1 cellular context compared by ENCODE assay signal in the genomic region with DNA sequence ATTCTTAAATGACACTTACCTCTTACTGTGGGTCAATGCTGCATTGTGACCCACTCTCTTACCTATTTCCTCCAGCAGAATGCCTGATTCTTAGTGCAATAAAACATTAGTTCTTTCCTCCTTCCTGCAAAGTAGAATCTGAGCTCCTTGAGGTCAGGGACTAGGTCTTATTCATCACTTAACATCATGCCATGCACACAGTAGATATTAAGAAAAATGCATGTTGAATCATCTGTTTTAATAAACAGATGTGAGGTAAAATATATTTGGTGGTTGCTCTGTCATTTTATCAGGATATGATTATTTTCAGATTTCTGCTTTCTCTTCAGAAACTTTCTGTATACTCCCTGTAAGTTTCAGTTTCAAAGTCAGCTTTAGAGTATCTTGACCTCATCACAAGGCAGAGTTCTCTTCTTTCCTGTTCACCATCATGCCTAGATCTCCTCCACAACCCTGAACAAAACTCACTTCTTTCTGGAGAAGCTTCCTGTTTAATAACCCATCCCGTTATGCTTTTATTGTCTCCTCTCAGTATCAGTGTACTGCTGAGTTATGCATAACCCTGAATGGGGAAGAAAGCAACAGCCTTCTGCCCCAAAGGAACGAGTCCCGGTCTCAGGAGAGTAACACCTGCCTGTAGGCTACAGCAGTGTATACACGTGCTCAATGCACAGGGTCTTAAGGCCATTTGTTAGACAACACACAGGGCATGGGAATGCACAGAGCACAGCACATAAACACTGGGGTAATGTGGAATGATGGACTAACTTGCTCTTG.
A peak's percentile ranks its signal among the peaks of the same experiment; 100 is the strongest.
TF ChIP-seq lines count a peak whose summit lies in the region.

No MANE protein-coding gene starts in this region.

TF ChIP-seq in HepG2, 621 proteins besides CTCF, POLR2A, EP300 and RAD21 (continued from another document and continues in another):
- TF ChIP-seq HNF1B (CRISPR knock-in tag; IDR thresholded peaks at IDR 0.05) (0 out of 2 replicates have a peak, but pooled peaks have one; percentile 41), ZNF781 (CRISPR knock-in tag; IDR thresholded peaks at IDR 0.05; ENCODE audit: borderline replicate concordance, not compliant biosample characterization) (no peak), ELF4 (CRISPR knock-in tag; IDR thresholded peaks at IDR 0.05; ENCODE audit: borderline replicate concordance) (no peak), KLF11 (CRISPR knock-in tag; IDR thresholded peaks at IDR 0.05) (no peak), DNMT1 (CRISPR knock-in tag; IDR thresholded peaks at IDR 0.05) (no peak), ZNF10 (CRISPR knock-in tag; IDR thresholded peaks at IDR 0.05; ENCODE audit: borderline replicate concordance, low read depth) (no peak), MED8 (CRISPR knock-in tag; IDR thresholded peaks at IDR 0.05; ENCODE audit: insufficient replicate concordance) (no peak), HDAC6 (IDR thresholded peaks at IDR 0.05; ENCODE audit: low read depth, low read length) (no peak), ZKSCAN5 (CRISPR knock-in tag; IDR thresholded peaks at IDR 0.05) (no peak), ATRX (CRISPR knock-in tag; IDR thresholded peaks at IDR 0.05; ENCODE audit: borderline replicate concordance) (no peak), SETDB1 (CRISPR knock-in tag; IDR thresholded peaks at IDR 0.05; ENCODE audit: borderline replicate concordance) (no peak), PRDM15 (CRISPR knock-in tag; IDR thresholded peaks at IDR 0.05) (0 out of 2 replicates have a peak, but pooled peaks have one; percentile 39), TBX2 (CRISPR knock-in tag; IDR thresholded peaks at IDR 0.05; ENCODE audit: borderline replicate concordance) (no peak), ZMYM3 (CRISPR knock-in tag; IDR thresholded peaks at IDR 0.05) (no peak), CREM (IDR thresholded peaks at IDR 0.05) (0 out of 2 replicates have a peak, but pooled peaks have one; percentile 3), CREM (CRISPR knock-in tag; IDR thresholded peaks at IDR 0.05) (no peak), ZSCAN21 (CRISPR knock-in tag; IDR thresholded peaks at IDR 0.05; ENCODE audit: borderline replicate concordance) (no peak), ZBTB20 (CRISPR knock-in tag; IDR thresholded peaks at IDR 0.05; ENCODE audit: borderline replicate concordance, low read depth) (no peak), ZNF567 (CRISPR knock-in tag; IDR thresholded peaks at IDR 0.05; ENCODE audit: borderline replicate concordance) (no peak), ZNF761 (CRISPR knock-in tag; conservative IDR thresholded peaks at IDR 0.05) (no peak), ELF3 (CRISPR knock-in tag; IDR thresholded peaks at IDR 0.05) (peak; percentile 69), NR1H2 (CRISPR knock-in tag; IDR thresholded peaks at IDR 0.05; ENCODE audit: borderline replicate concordance, low read depth) (no peak), NCOA5 (CRISPR knock-in tag; IDR thresholded peaks at IDR 0.05) (no peak), ONECUT2 (CRISPR knock-in tag; IDR thresholded peaks at IDR 0.05) (no peak), GMEB1 (CRISPR knock-in tag; IDR thresholded peaks at IDR 0.05; ENCODE audit: borderline replicate concordance) (peak; percentile 31; the same call in 1 of the 2 replicates), ZNF501 (CRISPR knock-in tag; IDR thresholded peaks at IDR 0.05) (no peak), ISL2 (CRISPR knock-in tag; IDR thresholded peaks at IDR 0.05) (no peak), ZNF264 (CRISPR knock-in tag; IDR thresholded peaks at IDR 0.05) (0 out of 2 replicates have a peak, but pooled peaks have one; percentile 37), GTF3A (CRISPR knock-in tag; conservative IDR thresholded peaks at IDR 0.05) (no peak), NFAT5 (CRISPR knock-in tag; IDR thresholded peaks at IDR 0.05) (no peak), CREB1 (IDR thresholded peaks at IDR 0.05) (no peak), CREB1 (CRISPR knock-in tag; IDR thresholded peaks at IDR 0.05) (no peak; the same call in 1 of the 2 replicates), DMTF1 (CRISPR knock-in tag; IDR thresholded peaks at IDR 0.05) (no peak), MYNN (CRISPR knock-in tag; IDR thresholded peaks at IDR 0.05; ENCODE audit: low read depth) (no peak), EEA1 (CRISPR knock-in tag; IDR thresholded peaks at IDR 0.05; ENCODE audit: borderline replicate concordance) (no peak), ZNF577 (CRISPR knock-in tag; IDR thresholded peaks at IDR 0.05; ENCODE audit: borderline replicate concordance, low read depth) (no peak), ZNF724P (CRISPR knock-in tag; IDR thresholded peaks at IDR 0.05; ENCODE audit: borderline replicate concordance) (no peak), ZNF777 (CRISPR knock-in tag; IDR thresholded peaks at IDR 0.05) (no peak), DPF2 (CRISPR knock-in tag; IDR thresholded peaks at IDR 0.05; ENCODE audit: borderline replicate concordance, low read depth) (no peak), ATM (IDR thresholded peaks at IDR 0.05; ENCODE audit: borderline replicate concordance) (no peak)
- TF ChIP-seq, protein P1, sequence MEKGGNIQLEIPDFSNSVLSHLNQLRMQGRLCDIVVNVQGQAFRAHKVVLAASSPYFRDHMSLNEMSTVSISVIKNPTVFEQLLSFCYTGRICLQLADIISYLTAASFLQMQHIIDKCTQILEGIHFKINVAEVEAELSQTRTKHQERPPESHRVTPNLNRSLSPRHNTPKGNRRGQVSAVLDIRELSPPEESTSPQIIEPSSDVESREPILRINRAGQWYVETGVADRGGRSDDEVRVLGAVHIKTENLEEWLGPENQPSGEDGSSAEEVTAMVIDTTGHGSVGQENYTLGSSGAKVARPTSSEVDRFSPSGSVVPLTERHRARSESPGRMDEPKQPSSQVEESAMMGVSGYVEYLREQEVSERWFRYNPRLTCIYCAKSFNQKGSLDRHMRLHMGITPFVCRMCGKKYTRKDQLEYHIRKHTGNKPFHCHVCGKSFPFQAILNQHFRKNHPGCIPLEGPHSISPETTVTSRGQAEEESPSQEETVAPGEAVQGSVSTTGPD (CRISPR knock-in tag; IDR thresholded peaks at IDR 0.05) = no peak
- TF ChIP-seq, protein P2, sequence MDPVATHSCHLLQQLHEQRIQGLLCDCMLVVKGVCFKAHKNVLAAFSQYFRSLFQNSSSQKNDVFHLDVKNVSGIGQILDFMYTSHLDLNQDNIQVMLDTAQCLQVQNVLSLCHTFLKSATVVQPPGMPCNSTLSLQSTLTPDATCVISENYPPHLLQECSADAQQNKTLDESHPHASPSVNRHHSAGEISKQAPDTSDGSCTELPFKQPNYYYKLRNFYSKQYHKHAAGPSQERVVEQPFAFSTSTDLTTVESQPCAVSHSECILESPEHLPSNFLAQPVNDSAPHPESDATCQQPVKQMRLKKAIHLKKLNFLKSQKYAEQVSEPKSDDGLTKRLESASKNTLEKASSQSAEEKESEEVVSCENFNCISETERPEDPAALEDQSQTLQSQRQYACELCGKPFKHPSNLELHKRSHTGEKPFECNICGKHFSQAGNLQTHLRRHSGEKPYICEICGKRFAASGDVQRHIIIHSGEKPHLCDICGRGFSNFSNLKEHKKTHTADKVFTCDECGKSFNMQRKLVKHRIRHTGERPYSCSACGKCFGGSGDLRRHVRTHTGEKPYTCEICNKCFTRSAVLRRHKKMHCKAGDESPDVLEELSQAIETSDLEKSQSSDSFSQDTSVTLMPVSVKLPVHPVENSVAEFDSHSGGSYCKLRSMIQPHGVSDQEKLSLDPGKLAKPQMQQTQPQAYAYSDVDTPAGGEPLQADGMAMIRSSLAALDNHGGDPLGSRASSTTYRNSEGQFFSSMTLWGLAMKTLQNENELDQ (CRISPR knock-in tag; IDR thresholded peaks at IDR 0.05; ENCODE audit: borderline replicate concordance) = no peak
